8 cellular contexts compared by ENCODE assay signal in the genomic region with DNA sequence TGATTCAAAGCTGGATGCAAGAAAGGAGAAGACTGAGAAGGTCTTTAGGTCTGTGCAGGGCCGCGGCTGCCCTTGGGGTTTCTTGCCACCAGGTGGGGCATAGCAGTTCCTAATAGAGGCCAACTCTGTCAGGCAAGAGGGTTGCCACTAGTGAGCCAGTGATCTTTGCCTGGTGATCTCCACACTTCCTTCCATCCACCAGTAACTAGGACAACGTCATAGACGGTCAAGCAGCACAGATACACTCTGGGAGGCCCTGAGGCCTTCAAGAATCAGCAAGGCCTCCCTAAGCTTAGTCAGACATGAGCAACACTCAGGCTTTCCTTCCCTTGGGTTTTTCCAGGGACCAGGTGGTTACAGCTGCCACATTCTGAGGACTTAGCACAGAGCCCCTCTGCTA. TPM values are rescaled to one million over a fixed set of nuclear protein-coding genes. Genes with fewer than 3 reads are reported as not detected.
DNase-seq lines count a peak whose midpoint lies in the region; ATAC-seq and TF ChIP-seq lines count a peak whose summit lies in the region.

No MANE protein-coding gene starts in this region.

- ATAC-seq in activated naive CD8-positive, alpha-beta T cell treated with anti-CD3 and anti-CD28 coated beads, Interleukin-2, amount 10 ng/mL, durations not matched to agents 7 days and 5 days (ENCODE audit: low read depth), result peak; percentile 82
- ATAC-seq in naive thymus-derived CD4-positive, alpha-beta T cell, result peak; percentile 79
- ATAC-seq in HG02981 (IDR thresholded peaks at IDR 0.05; ENCODE audit: unreplicated experiment) (no peak), HG03565 (IDR thresholded peaks at IDR 0.05; ENCODE audit: unreplicated experiment) (no peak), GM19397 (IDR thresholded peaks at IDR 0.05; ENCODE audit: unreplicated experiment) (no peak), GM21447 (IDR thresholded peaks at IDR 0.05; ENCODE audit: unreplicated experiment) (no peak)

- no peaks in the 10 kb centered on the region for H3K27me3 ChIP-seq in naive thymus-derived CD4-positive, alpha-beta T cell (ENCODE audit: control insufficient read depth in 2 of 2, insufficient read depth in 2 of 2, low read length in 2 of 2)

- CTCF ChIA-PET in naive thymus-derived CD4-positive, alpha-beta T cell (lab: Charles Lee), result interaction anchor here (0.6 to 3.2 kb wide), 11 partner anchors 11 to 326 kb away, joined by 3 to 25 read pairs (median 5); partner anchors contain the start of gene ATP2B4

- H3K27ac ChIP-seq in naive thymus-derived CD4-positive, alpha-beta T cell (ENCODE audit: low read depth, low read length), result no peak overlapping the region

- no peak overlapping the region for H3K4me3 Mint-ChIP-seq in activated naive CD8-positive, alpha-beta T cell treated with anti-CD3 and anti-CD28 coated beads, Interleukin-2, amount 10 ng/mL, durations not matched to agents 7 days and 5 days
- H3K4me3 Mint-ChIP-seq in naive thymus-derived CD4-positive, alpha-beta T cell, result no peak overlapping the region

- no peak for DNase-seq in HFF-Myc (ENCODE audit: extremely low read depth, low read depth)
- DNase-seq in T-helper 1 cell, result peak; percentile 16 to 75 (median 40)
- peak; percentile 60 for DNase-seq in activated naive CD8-positive, alpha-beta T cell treated with anti-CD3 and anti-CD28 coated beads, Interleukin-2, amount 10 ng/mL, durations not matched to agents 7 days and 5 days
- DNase-seq in naive thymus-derived CD4-positive, alpha-beta T cell, result peak in 7 of 9 donors; percentile 17 to 42 (median 25)

- H3K27ac Mint-ChIP-seq in activated naive CD8-positive, alpha-beta T cell treated with anti-CD3 and anti-CD28 coated beads, Interleukin-2, amount 10 ng/mL, durations not matched to agents 7 days and 5 days, result peak overlapping the region; percentile 79
- peak overlapping the region in 4 of 9 donors; percentile 20 to 70 (median 50) for H3K27ac Mint-ChIP-seq in naive thymus-derived CD4-positive, alpha-beta T cell

- TF ChIP-seq CTCF in HFF-Myc (IDR thresholded peaks at IDR 0.05; ENCODE audit: low read depth, low read length, missing control alignments), result peak; percentile 30

- no peak overlapping the region for H3K4me3 ChIP-seq in HFF-Myc (replicated peaks; ENCODE audit: low read depth, low read length)
- no peak overlapping the region for H3K4me3 ChIP-seq in naive thymus-derived CD4-positive, alpha-beta T cell (ENCODE audit: low read length)

- H3K4me1 Mint-ChIP-seq in activated naive CD8-positive, alpha-beta T cell treated with anti-CD3 and anti-CD28 coated beads, Interleukin-2, amount 10 ng/mL, durations not matched to agents 7 days and 5 days, result peaks cover 21% of the 10 kb centered on the region
- peaks cover 0 to 32% (median 7%) of the 10 kb centered on the region in 7 donors for H3K4me1 Mint-ChIP-seq in naive thymus-derived CD4-positive, alpha-beta T cell

- intact Hi-C loops in naive thymus-derived CD4-positive, alpha-beta T cell (cut with micrococcal nuclease), result loop anchor here (1.0 to 5.0 kb wide), 6 partner anchors 14 to 109 kb away; partner anchors contain the start of gene ATP2B4 (in 1 of the 2)

- no peaks in the 10 kb centered on the region for H3K4me1 ChIP-seq in naive thymus-derived CD4-positive, alpha-beta T cell (ENCODE audit: control insufficient read depth in 2 of 2, insufficient read depth in 2 of 2, low read length in 2 of 2)

- H3K36me3 ChIP-seq in naive thymus-derived CD4-positive, alpha-beta T cell (ENCODE audit: control insufficient read depth in 2 of 3, insufficient read depth in 3 of 3, low read length in 3 of 3), result no peaks in the 10 kb centered on the region

- no peaks in the 10 kb centered on the region for H3K9me3 ChIP-seq in naive thymus-derived CD4-positive, alpha-beta T cell (ENCODE audit: control insufficient read depth in 2 of 3, low read length in 3 of 3)

- no peaks in the 10 kb centered on the region for H3K9me3 Mint-ChIP-seq in activated naive CD8-positive, alpha-beta T cell treated with anti-CD3 and anti-CD28 coated beads, Interleukin-2, amount 10 ng/mL, durations not matched to agents 7 days and 5 days
- peaks cover 0 to 1% (median 0%) of the 10 kb centered on the region in 11 donors for H3K9me3 Mint-ChIP-seq in naive thymus-derived CD4-positive, alpha-beta T cell

- POLR2A ChIA-PET in activated naive CD8-positive, alpha-beta T cell treated with anti-CD3 and anti-CD28 coated beads, Interleukin-2, amount 10 ng/mL, durations not matched to agents 7 days and 5 days (lab: Charles Lee), result interaction anchor here (1.3 kb wide), 1 partner anchor 108 kb away, joined by 3 read pairs; no protein-coding TSS in a partner anchor
- POLR2A ChIA-PET in naive thymus-derived CD4-positive, alpha-beta T cell (lab: Charles Lee), result interaction anchor here (0.7 to 2.5 kb wide), 3 partner anchors 9 to 32 kb away, joined by 4 to 12 read pairs (median 7); partner anchors contain the start of gene ATP2B4

- no peaks in the 10 kb centered on the region for H3K27me3 Mint-ChIP-seq in activated naive CD8-positive, alpha-beta T cell treated with anti-CD3 and anti-CD28 coated beads, Interleukin-2, amount 10 ng/mL, durations not matched to agents 7 days and 5 days
- H3K27me3 Mint-ChIP-seq in naive thymus-derived CD4-positive, alpha-beta T cell, result peaks cover 0 to 4% (median 0%) of the 10 kb centered on the region in 5 donors

- H3K36me3 Mint-ChIP-seq in activated naive CD8-positive, alpha-beta T cell treated with anti-CD3 and anti-CD28 coated beads, Interleukin-2, amount 10 ng/mL, durations not matched to agents 7 days and 5 days, result no peaks in the 10 kb centered on the region
- no peaks in the 10 kb centered on the region for H3K36me3 Mint-ChIP-seq in naive thymus-derived CD4-positive, alpha-beta T cell

RNA-seq across cellular contexts. Expression of gene ATP2B4, which starts 32.9 kb away (rescaled TPM):
- 10 to 100 TPM; 64.5 to 67.2 TPM for total RNA-seq in activated naive CD8-positive, alpha-beta T cell treated with anti-CD3 and anti-CD28 coated beads, Interleukin-2, amount 10 ng/mL, durations not matched to agents 7 days and 5 days
- total RNA-seq in naive thymus-derived CD4-positive, alpha-beta T cell, result 10 to 100 TPM; 29.8 to 84.0 (median 59.9) TPM
- 10 to 100 TPM; 10.2 to 11.7 TPM for polyA plus RNA-seq in naive thymus-derived CD4-positive, alpha-beta T cell

Comparison
In these comparisons a context has a peak if more than half of its experiments do, and no peak if none do; other contexts are left out.
1. ATAC-seq: peak in activated naive CD8-positive, alpha-beta T cell treated with anti-CD3 and anti-CD28 coated beads, Interleukin-2, amount 10 ng/mL, durations not matched to agents 7 days and 5 days (single experiment) and naive thymus-derived CD4-positive, alpha-beta T cell (single experiment); none in HG02981 (single experiment), HG03565 (single experiment), GM19397 (single experiment) and GM21447 (single experiment).